ENCODE assay signal across 36 cellular contexts in the genomic region with DNA sequence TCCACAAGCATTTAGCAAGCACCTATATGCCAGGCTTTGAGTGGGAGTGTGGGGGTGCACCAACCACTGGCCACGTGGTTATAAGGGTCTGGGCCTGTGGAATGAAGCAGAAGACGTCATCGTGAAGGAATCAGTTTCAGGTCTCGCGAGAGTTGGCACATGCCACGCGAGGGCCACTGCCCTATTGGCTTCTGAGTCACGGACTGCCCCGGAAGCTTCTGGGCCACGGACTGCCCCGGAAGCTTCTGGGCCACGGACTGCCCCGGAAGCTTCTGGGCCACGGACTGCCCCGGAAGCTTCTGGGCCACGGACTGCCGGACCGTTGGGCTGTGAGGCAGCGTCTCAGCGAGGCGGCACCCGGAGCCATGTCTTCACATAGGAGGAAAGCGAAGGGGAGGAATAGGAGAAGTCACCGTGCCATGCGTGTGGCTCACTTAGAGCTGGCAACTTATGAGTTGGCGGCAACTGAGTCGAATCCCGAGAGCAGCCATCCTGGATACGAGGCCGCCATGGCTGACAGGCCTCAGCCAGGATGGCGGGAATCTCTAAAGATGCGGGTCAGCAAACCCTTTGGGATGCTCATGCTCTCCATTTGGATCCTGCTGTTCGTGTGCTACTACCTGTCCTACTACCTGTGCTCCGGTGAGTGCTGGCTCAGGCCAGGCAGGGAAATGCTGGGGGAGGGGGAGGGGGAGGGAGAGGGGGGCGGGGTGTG. TPM values are rescaled to one million over a fixed set of nuclear protein-coding genes. Genes with fewer than 3 reads are reported as not detected.
"Had no signal": no experiment of that assay in that cellular context is flagged by ENCODE, and none has a peak within 500 bp of the region (broad histone marks: within the 10 kb centered on the region; RNA-seq: fewer than 3 reads in every experiment).

A gene with protein sequence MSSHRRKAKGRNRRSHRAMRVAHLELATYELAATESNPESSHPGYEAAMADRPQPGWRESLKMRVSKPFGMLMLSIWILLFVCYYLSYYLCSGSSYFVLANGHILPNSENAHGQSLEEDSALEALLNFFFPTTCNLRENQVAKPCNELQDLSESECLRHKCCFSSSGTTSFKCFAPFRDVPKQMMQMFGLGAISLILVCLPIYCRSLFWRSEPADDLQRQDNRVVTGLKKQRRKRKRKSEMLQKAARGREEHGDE (plus strand): TSS at position 300 of the 715 bp plus-strand sequence. CDS start 66 bp downstream, at position 366.

- H3K4me1 ChIP-seq: ascending aorta, breast epithelium, colonic mucosa, esophagus squamous epithelium, gastroesophageal sphincter, heart right ventricle had no signal

- H2AFZ ChIP-seq: hepatocyte had no signal

- FAIRE-seq: endometrium, endothelial cell of umbilical vein had no signal

- H3K27ac ChIP-seq: ascending aorta, breast epithelium, cardiac muscle cell, colonic mucosa, epithelial cell of prostate, esophagus squamous epithelium, gastroesophageal sphincter, heart right ventricle, hepatocyte, VCaP had no signal

- H3K79me2 ChIP-seq: hepatocyte had no signal

- H3K36me3 ChIP-seq: ascending aorta, breast epithelium, cardiac muscle cell, colonic mucosa, esophagus squamous epithelium, gastroesophageal sphincter, heart right ventricle had no signal

- ATAC-seq: activated naive CD4-positive, alpha-beta T cell treated with anti-CD3 and anti-CD28 coated beads, Interleukin-2, amount 50 U/mL, for 72 hours; activated T-cell treated with anti-CD3 and anti-CD28 coated beads, Interleukin-2, amount 50 U/mL, for 72 hours; gastroesophageal sphincter; heart right ventricle; WTC11 had no signal

- H3K9me3 ChIP-seq: ascending aorta, colonic mucosa, esophagus squamous epithelium, gastroesophageal sphincter had no signal

- DNase-seq: activated CD4-positive, alpha-beta memory T cell treated with anti-CD3 and anti-CD28 coated beads, Interleukin-2, amount 10 ng/mL, durations not matched to agents 7 days and 5 days; activated CD4-positive, alpha-beta T cell treated with anti-CD3 and anti-CD28 coated beads for 1 hour; activated CD4-positive, alpha-beta T cell treated with anti-CD3 and anti-CD28 coated beads for 4 hours; activated CD4-positive, alpha-beta T cell treated with anti-CD3 and anti-CD28 coated beads, Interleukin-2, amount 10 ng/mL, durations not matched to agents 7 days and 5 days; activated CD4-positive, alpha-beta T cell treated with anti-CD3 and anti-CD28 coated beads, Interleukin-2, amount 50 U/mL, for 4 hours; activated CD8-positive, alpha-beta memory T cell treated with anti-CD3 and anti-CD28 coated beads, Interleukin-2, amount 50 U/mL, for 48 hours; activated gamma-delta T cell; activated naive CD4-positive, alpha-beta T cell; activated naive CD4-positive, alpha-beta T cell treated with anti-CD3 and anti-CD28 coated beads, Interleukin-2, amount 10 ng/mL, durations not matched to agents 7 days and 5 days; activated naive CD8-positive, alpha-beta T cell treated with anti-CD3 and anti-CD28 coated beads, Interleukin-2, amount 10 ng/mL, durations not matched to agents 7 days and 5 days; activated T-cell treated with anti-CD3 and anti-CD28 coated beads for 4 hours; activated T-cell treated with anti-CD3 and anti-CD28 coated beads, Interleukin-2, amount 50 U/mL, for 24 hours; activated T-cell treated with anti-CD3 and anti-CD28 coated beads, Interleukin-2, amount 50 U/mL, for 72 hours; central memory CD4-positive, alpha-beta T cell; cerebellar nuclear complex; colonic mucosa; effector CD8-positive, alpha-beta T cell; esophagus squamous epithelium; foreskin melanocyte; heart right ventricle had no signal

- H3K27me3 ChIP-seq: ascending aorta, breast epithelium, cardiac muscle cell, colonic mucosa, esophagus squamous epithelium, gastroesophageal sphincter, heart right ventricle, hepatocyte had no signal

- H3K4me3 ChIP-seq: ascending aorta, breast epithelium, cardiac muscle cell, colonic mucosa, esophagus squamous epithelium, gastroesophageal sphincter, heart right ventricle, hepatocyte had no signal

- H3K4me2 ChIP-seq: hepatocyte had no signal

RNA-seq across cellular contexts. Expression of the gene that starts here (rescaled TPM):
- total RNA-seq: activated CD4-positive, alpha-beta memory T cell treated with anti-CD3 and anti-CD28 coated beads, Interleukin-2, amount 10 ng/mL, durations not matched to agents 7 days and 5 days; activated CD4-positive, alpha-beta T cell treated with anti-CD3 and anti-CD28 coated beads, Interleukin-2, amount 10 ng/mL, durations not matched to agents 7 days and 5 days; activated naive CD8-positive, alpha-beta T cell treated with anti-CD3 and anti-CD28 coated beads, Interleukin-2, amount 10 ng/mL, durations not matched to agents 7 days and 5 days; activated T-cell treated with anti-CD3 and anti-CD28 coated beads, Interleukin-2, amount 50 U/mL, for 72 hours; ascending aorta; breast epithelium; cardiac muscle cell; dermis microvascular lymphatic vessel endothelial cell; endothelial cell of umbilical vein; esophagus squamous epithelium; fibroblast of lung; fibroblast of villous mesenchyme; gastroesophageal sphincter; glomerular endothelial cell; heart right ventricle; hepatocyte; WTC11 had no signal
- polyA plus RNA-seq: cardiac muscle cell, endothelial cell of umbilical vein, esophagus, fibroblast of lung, heart right ventricle, hepatocyte had no signal
